ENCODE assay signal across 21 cellular contexts in the genomic region with DNA sequence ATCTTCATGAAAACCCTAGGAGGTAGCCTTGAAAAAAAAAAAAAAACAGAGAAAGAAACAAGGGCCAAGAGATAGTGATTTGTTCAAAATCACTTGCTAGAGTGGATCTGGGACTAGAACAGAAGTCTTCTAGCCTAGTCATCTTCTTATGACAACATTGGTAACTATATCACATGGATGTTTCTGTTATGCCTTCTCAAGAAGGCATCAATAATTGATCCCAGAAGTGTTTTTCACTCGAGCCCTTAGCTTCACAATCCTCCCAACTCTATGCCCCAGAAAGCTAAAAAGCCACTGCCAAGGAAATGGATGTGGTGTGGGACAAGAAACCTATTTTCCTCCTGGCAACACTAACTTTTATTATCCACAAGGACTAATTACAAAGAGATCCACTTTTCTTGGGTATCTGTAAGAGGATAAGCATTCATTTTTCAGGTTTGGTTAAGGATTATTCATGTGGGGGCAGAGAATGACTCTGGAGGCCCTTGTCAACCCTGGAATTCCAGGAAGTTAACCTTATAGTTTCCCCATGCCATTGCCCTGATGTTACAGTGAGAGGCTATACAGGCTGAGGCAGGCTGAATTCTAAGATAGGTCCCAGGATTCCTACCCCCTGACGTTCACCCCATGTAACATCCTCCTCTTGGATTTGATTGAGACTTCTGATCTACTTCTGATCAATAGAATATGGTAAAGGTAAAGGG.
A peak's percentile ranks its signal among the peaks of the same experiment; 100 is the strongest.
DNase-seq lines count a peak whose midpoint lies in the region; ATAC-seq and TF ChIP-seq lines count a peak whose summit lies in the region.
"Had no signal": no experiment of that assay in that cellular context is flagged by ENCODE, and none has a peak within 500 bp of the region (broad histone marks: within the 10 kb centered on the region; RNA-seq: fewer than 3 reads in every experiment).

No MANE protein-coding gene starts in this region.

- no peak overlapping the region for H2BK5ac ChIP-seq in trophoblast cell (ENCODE audit: low read depth, low read length, poor library complexity)

- H3K4me1 ChIP-seq in RWPE2 (ENCODE audit: insufficient read depth, poor library complexity, severe bottlenecking) = no peaks in the 10 kb centered on the region
- H3K4me1 ChIP-seq in trophoblast cell (ENCODE audit: control insufficient read depth in 1 of 2, insufficient read depth in 2 of 2, low read length in 2 of 2) = no peaks in the 10 kb centered on the region
- H3K4me1 ChIP-seq in HAP-1 = no peaks in the 10 kb centered on the region
- H3K4me1 ChIP-seq: Peyer's patch, tibial artery had no signal

- H3K27ac ChIP-seq in RWPE2 (ENCODE audit: poor library complexity, severe bottlenecking) (no peak overlapping the region), trophoblast cell (ENCODE audit: low read depth, low read length) (no peak overlapping the region)
- H3K27ac ChIP-seq: Peyer's patch, tibial artery had no signal

- H3K79me1 ChIP-seq in trophoblast cell (ENCODE audit: low read length) = no peaks in the 10 kb centered on the region

- H3K79me2 ChIP-seq in trophoblast cell (ENCODE audit: control insufficient read depth, insufficient read depth, low read length, poor library complexity) = no peaks in the 10 kb centered on the region

- no peaks in the 10 kb centered on the region for H3K9me3 ChIP-seq in RWPE2 (ENCODE audit: severe bottlenecking)
- H3K9me3 ChIP-seq in trophoblast cell (ENCODE audit: insufficient read depth, low read depth, low read length) = no peaks in the 10 kb centered on the region
- H3K9me3 ChIP-seq in HAP-1 = no peaks in the 10 kb centered on the region
- H3K9me3 ChIP-seq: Peyer's patch had no signal

- no peak overlapping the region for H3K23ac ChIP-seq in trophoblast cell (ENCODE audit: low read length)

- no peak overlapping the region for H3K9ac ChIP-seq in trophoblast cell (ENCODE audit: low read length)

- in situ Hi-C loops in HAP-1 (cut with MboI; ENCODE audit: low sequenced_read_pairs) = no loop called here

- H3K27me3 ChIP-seq in RWPE2 (ENCODE audit: insufficient read depth, poor library complexity, severe bottlenecking) (no peaks in the 10 kb centered on the region), trophoblast cell (ENCODE audit: insufficient read depth, low read length) (no peaks in the 10 kb centered on the region), HAP-1 (ENCODE audit: low read depth) (no peaks in the 10 kb centered on the region)
- H3K27me3 ChIP-seq: Peyer's patch, tibial artery had no signal

- no peak overlapping the region for H3K4me3 ChIP-seq in RWPE2 (ENCODE audit: severe bottlenecking)
- no peak overlapping the region for H3K4me3 ChIP-seq in fibroblast of pulmonary artery (replicated peaks; ENCODE audit: low read depth, low read length)
- H3K4me3 ChIP-seq in trophoblast cell (ENCODE audit: low read depth, low read length) = no peak overlapping the region
- no peak overlapping the region for H3K4me3 ChIP-seq in HAP-1
- H3K4me3 ChIP-seq: Peyer's patch, tibial artery had no signal

- ATAC-seq in RWPE2 (ENCODE audit: low read depth) (peak; percentile 61; the same call in 2 of the 3 replicates), HG03565 (IDR thresholded peaks at IDR 0.05; ENCODE audit: unreplicated experiment) (no peak), HG02610 (IDR thresholded peaks at IDR 0.05; ENCODE audit: unreplicated experiment) (no peak)
- ATAC-seq: activated CD4-positive, alpha-beta T cell treated with anti-CD3 and anti-CD28 coated beads for 36 hours; activated CD8-positive, alpha-beta memory T cell treated with anti-CD3 and anti-CD28 coated beads, Interleukin-2, amount 10 ng/mL, durations not matched to agents 7 days and 5 days; activated T-helper 17 cell treated with anti-CD3 and anti-CD28 coated beads, Interleukin-2, amount 50 U/mL, for 72 hours; HepG2; stimulated activated naive B cell treated with anti-CD40 and anti-IgM and Interleukin-4, amounts not matched to agents 10 μg/mL and 1 μg/mL and 100 μg/mL, for 72 hours had no signal

- no peak overlapping the region for H2AFZ ChIP-seq in trophoblast cell (ENCODE audit: insufficient read depth, low read length, poor library complexity)

- no peaks in the 10 kb centered on the region for H3K36me3 ChIP-seq in RWPE2 (ENCODE audit: low read depth)
- no peaks in the 10 kb centered on the region for H3K36me3 ChIP-seq in trophoblast cell (ENCODE audit: control insufficient read depth in 1 of 2, insufficient read depth in 2 of 2, low read length in 2 of 2)
- H3K36me3 ChIP-seq in HAP-1 (replicated peaks) = no peaks in the 10 kb centered on the region
- H3K36me3 ChIP-seq: Peyer's patch, tibial artery had no signal

- no CpG with 5 or more reads among the region's 2 CpGs for WGBS in trophoblast cell (ENCODE audit: extremely low coverage, insufficient coverage, insufficient read length)

- TF ChIP-seq CTCF in RWPE2 (IDR thresholded peaks at IDR 0.05; ENCODE audit: poor library complexity, severe bottlenecking) = no peak
- no peak for TF ChIP-seq CTCF in fibroblast of pulmonary artery (IDR thresholded peaks at IDR 0.05; ENCODE audit: low read length, missing control alignments)

- H2BK120ac ChIP-seq in trophoblast cell (ENCODE audit: insufficient read depth, low read length, poor library complexity) = no peak overlapping the region

- H2AK5ac ChIP-seq in trophoblast cell (ENCODE audit: low read length) = no peak overlapping the region

- H3K18ac ChIP-seq in trophoblast cell (ENCODE audit: low read length) = no peak overlapping the region

- no peak overlapping the region for H3K4me2 ChIP-seq in trophoblast cell (ENCODE audit: low read length)

- H4K12ac ChIP-seq in trophoblast cell (ENCODE audit: low read depth, low read length) = no peak overlapping the region

- no peak overlapping the region for H2BK12ac ChIP-seq in trophoblast cell (ENCODE audit: low read length)

- DNase-seq in EH (ENCODE audit: low read depth) (peak; percentile 72), RWPE2 (ENCODE audit: low spot score) (no peak), fibroblast of pulmonary artery (ENCODE audit: low read depth) (peak; percentile 17), trophoblast cell (peak; percentile 50 to 72), HAP-1 (ENCODE audit: low spot score in 2 of 2) (no peak), RPMI8226 (no peak)
- DNase-seq: activated CD4-positive, alpha-beta T cell treated with anti-CD3 and anti-CD28 coated beads for 36 hours; activated CD8-positive, alpha-beta memory T cell treated with anti-CD3 and anti-CD28 coated beads, Interleukin-2, amount 10 ng/mL, durations not matched to agents 7 days and 5 days; activated naive CD8-positive, alpha-beta T cell treated with anti-CD3 and anti-CD28 coated beads, Interleukin-2, amount 10 ng/mL, durations not matched to agents 7 days and 5 days; AML-193; dermis blood vessel endothelial cell; erythroblast; hypothalamus; NCI-H2227 treated with DMSO at 0.1 percent for 48 hours; Peyer's patch; stimulated activated naive B cell treated with anti-CD40 and anti-IgM and Interleukin-4, amounts not matched to agents 10 μg/mL and 1 μg/mL and 100 μg/mL, for 72 hours; tibial artery had no signal

- H3K14ac ChIP-seq in trophoblast cell (ENCODE audit: low read length) = no peak overlapping the region

- H4K8ac ChIP-seq in trophoblast cell (ENCODE audit: low read depth, low read length) = no peak overlapping the region

- no peak overlapping the region for H3K4ac ChIP-seq in trophoblast cell (ENCODE audit: low read depth, low read length)

- H4K91ac ChIP-seq in trophoblast cell (ENCODE audit: low read depth, low read length) = no peak overlapping the region

Comparison
In these comparisons a context has a peak if more than half of its experiments do, and no peak if none do; other contexts are left out.
1. DNase-seq: peak in EH (single experiment), fibroblast of pulmonary artery (single experiment) and trophoblast cell (2 of 2); none in RWPE2 (single experiment), HAP-1 (0 of 2) and RPMI8226 (single experiment).